8 cellular contexts compared by ENCODE assay signal in genomic region chr16:15948532-15949209, GRCh38. TPM values are rescaled to one million over a fixed set of nuclear protein-coding genes. Genes with fewer than 3 reads are reported as not detected.
DNase-seq lines count a peak whose midpoint lies in the region; ATAC-seq and FAIRE-seq lines count a peak whose summit lies in the region.

No MANE protein-coding gene starts in this region.

- intact Hi-C loops in left colon (cut with DNase I, micrococcal nuclease): no loop called here

- DNase-seq in left colon (peak; percentile 39 to 44), NCI-H1694 (lab: John Stamatoyannopoulos, UW) (no peak), urothelium cell line (ENCODE audit: low spot score) (no peak), NCI-H2171 treated with DMSO at 0.1 percent for 48 hours (lab: John Stamatoyannopoulos, UW) (no peak)

- H3K27ac ChIP-seq in thymus (ENCODE audit: low read depth): peak overlapping the region; percentile 58

- H3K36me3 ChIP-seq in thymus (ENCODE audit: control insufficient read depth, insufficient read depth): no peaks in the 10 kb centered on the region

- H3K27me3 ChIP-seq in thymus (ENCODE audit: control insufficient read depth, insufficient read depth): no peaks in the 10 kb centered on the region

- peak overlapping the region; percentile 89 for H3K4me3 Mint-ChIP-seq in activated T-helper 17 cell treated with anti-CD3 and anti-CD28 coated beads, Interleukin-2, amount 50 U/mL, for 72 hours

- 70% methylated on average over 18 of the region's 18 CpGs for WGBS in thymus

- ATAC-seq in GM18502 (IDR thresholded peaks at IDR 0.05; ENCODE audit: poor library complexity, unreplicated experiment) (peak; percentile 41), HG02870 (IDR thresholded peaks at IDR 0.05; ENCODE audit: unreplicated experiment) (peak; percentile 35), left colon (peak; percentile 41)
- ATAC-seq in activated T-helper 17 cell treated with anti-CD3 and anti-CD28 coated beads, Interleukin-2, amount 50 U/mL, for 72 hours (replicated peaks): peak; percentile 13

- no peaks in the 10 kb centered on the region for H3K9me3 Mint-ChIP-seq in activated T-helper 17 cell treated with anti-CD3 and anti-CD28 coated beads, Interleukin-2, amount 50 U/mL, for 72 hours

- no peak for FAIRE-seq in urothelium cell line (lab: Jason Lieb, UNC)

- H3K4me3 ChIP-seq in thymus (ENCODE audit: low read length): peak overlapping the region; percentile 91

- peak overlapping the region; percentile 93 for H3K27ac Mint-ChIP-seq in activated T-helper 17 cell treated with anti-CD3 and anti-CD28 coated beads, Interleukin-2, amount 50 U/mL, for 72 hours

- peaks cover 36% of the 10 kb centered on the region for H3K36me3 Mint-ChIP-seq in activated T-helper 17 cell treated with anti-CD3 and anti-CD28 coated beads, Interleukin-2, amount 50 U/mL, for 72 hours (ENCODE audit: low read depth)

- H3K9me3 ChIP-seq in thymus (ENCODE audit: control insufficient read depth): no peaks in the 10 kb centered on the region

- H3K4me1 Mint-ChIP-seq in activated T-helper 17 cell treated with anti-CD3 and anti-CD28 coated beads, Interleukin-2, amount 50 U/mL, for 72 hours: peaks cover 36% of the 10 kb centered on the region

- H3K4me1 ChIP-seq in thymus (ENCODE audit: control insufficient read depth, insufficient read depth, low read length): peaks cover 22% of the 10 kb centered on the region

- no peaks in the 10 kb centered on the region for H3K27me3 Mint-ChIP-seq in activated T-helper 17 cell treated with anti-CD3 and anti-CD28 coated beads, Interleukin-2, amount 50 U/mL, for 72 hours

RNA-seq across cellular contexts. Expression of gene ABCC1, which starts 0.7 kb away (rescaled TPM):
- total RNA-seq in activated T-helper 17 cell treated with anti-CD3 and anti-CD28 coated beads, Interleukin-2, amount 50 U/mL, for 72 hours: 10 to 100 TPM; 78.0 to 84.0 TPM
- 10 to 100 TPM; 18.3 to 23.3 TPM for total RNA-seq in left colon
- 18.1 TPM for polyA plus RNA-seq in thymus

Comparison
In these comparisons a context has a peak if more than half of its experiments do, and no peak if none do; other contexts are left out.
1. DNase-seq: peak in left colon (2 of 2); none in NCI-H1694 (single experiment), urothelium cell line (single experiment) and NCI-H2171 treated with DMSO at 0.1 percent for 48 hours (single experiment).
2. Peak in every context shown above with its lines, with median percentiles within 50 percentile points of each other: ATAC-seq.